ENCODE assay signal across 27 cellular contexts in genomic region chr11:129946965-129947364, GRCh38.
"Had no signal": no experiment of that assay in that cellular context is flagged by ENCODE, and none has a peak within 500 bp of the region (broad histone marks: within the 10 kb centered on the region; RNA-seq: fewer than 3 reads in every experiment).

No MANE protein-coding gene starts in this region.

- H3K4me3 ChIP-seq: adrenal gland, ascending aorta, colonic mucosa, gastroesophageal sphincter, sigmoid colon, smooth muscle cell, testis had no signal

- H3K27ac ChIP-seq: adrenal gland, ascending aorta, colonic mucosa, gastroesophageal sphincter, sigmoid colon, testis had no signal

- DNase-seq: activated B cell treated with CpG ODN at 0.5 μM for 24 hours; activated CD4-positive, alpha-beta T cell treated with anti-CD3 and anti-CD28 coated beads for 36 hours; activated CD4-positive, alpha-beta T cell treated with anti-CD3 and anti-CD28 coated beads, Interleukin-2, amount 50 U/mL, for 48 hours; activated CD8-positive, alpha-beta memory T cell treated with anti-CD3 and anti-CD28 coated beads, Interleukin-2, amount 50 U/mL, for 48 hours; activated naive CD4-positive, alpha-beta T cell; activated T-cell treated with anti-CD3 and anti-CD28 coated beads, Interleukin-2, amount 50 U/mL, for 4 hours; adrenal gland; colonic mucosa; head of caudate nucleus; islet precursor cell; left colon; occipital lobe; posterior cingulate gyrus; retina; sigmoid colon; stimulated activated CD4-positive, alpha-beta T cell treated with anti-CD3 and anti-CD28 coated beads, Interleukin-15, amount 100 ng/mL, for 24 hours; stimulated activated CD8-positive, alpha-beta memory T cell treated with anti-CD3 and anti-CD28 coated beads, Interleukin-4, amount 100 ng/mL, for 48 hours; T-cell; T-helper 9 cell; testis had no signal

- H3K27me3 ChIP-seq: adrenal gland, ascending aorta, colonic mucosa, gastroesophageal sphincter, sigmoid colon, testis had no signal

- H3K27ac Mint-ChIP-seq: activated B cell treated with CpG ODN at 0.5 μM for 24 hours; activated CD4-positive, alpha-beta T cell treated with anti-CD3 and anti-CD28 coated beads for 36 hours; activated naive CD8-positive, alpha-beta T cell; activated T-helper 2 cell treated with anti-CD3 and anti-CD28 coated beads, Interferon-gamma antibody, Interleukin-2, Interleukin-4, amounts not matched to agents 10 μg/mL and 5 μg/mL and 100 μg/mL, durations not matched to agents 14 hours and 24 hours and 36 hours; memory B cell; T-cell; type B pancreatic cell had no signal

- H3K4me3 Mint-ChIP-seq: activated B cell treated with CpG ODN at 0.5 μM for 24 hours; activated CD4-positive, alpha-beta T cell treated with anti-CD3 and anti-CD28 coated beads for 36 hours; activated naive CD8-positive, alpha-beta T cell; activated T-cell treated with anti-CD3 and anti-CD28 coated beads, Interleukin-2, amount 50 U/mL, for 4 hours; memory B cell; T-cell; type B pancreatic cell had no signal

- H3K36me3 ChIP-seq: colonic mucosa had no signal

- H3K9me3 Mint-ChIP-seq: activated B cell treated with CpG ODN at 0.5 μM for 24 hours; activated T-cell treated with anti-CD3 and anti-CD28 coated beads, Interleukin-2, amount 50 U/mL, for 4 hours; activated T-helper 2 cell treated with anti-CD3 and anti-CD28 coated beads, Interferon-gamma antibody, Interleukin-2, Interleukin-4, amounts not matched to agents 10 μg/mL and 5 μg/mL and 100 μg/mL, durations not matched to agents 14 hours and 24 hours and 36 hours; memory B cell; T-cell; type B pancreatic cell had no signal

- H3K4me2 ChIP-seq: smooth muscle cell had no signal

- H3K9me3 ChIP-seq: adrenal gland, ascending aorta, colonic mucosa, gastroesophageal sphincter, sigmoid colon, testis had no signal

- H3K4me1 ChIP-seq: ascending aorta, colonic mucosa had no signal

- ATAC-seq: activated CD4-positive, alpha-beta T cell treated with anti-CD3 and anti-CD28 coated beads for 36 hours; activated T-cell treated with anti-CD3 and anti-CD28 coated beads, Interleukin-2, amount 50 U/mL, for 4 hours; gastroesophageal sphincter; T-cell had no signal

- H3K27me3 Mint-ChIP-seq: activated B cell treated with CpG ODN at 0.5 μM for 24 hours; activated CD4-positive, alpha-beta T cell treated with anti-CD3 and anti-CD28 coated beads for 36 hours; activated naive CD8-positive, alpha-beta T cell; memory B cell; T-cell; type B pancreatic cell had no signal
